In genomic region chr13:69769637-69770036, GRCh38 we compare ENCODE assay signal across 22 cellular contexts.
"Had no signal": no experiment of that assay in that cellular context is flagged by ENCODE, and none has a peak within 500 bp of the region (broad histone marks: within the 10 kb centered on the region; RNA-seq: fewer than 3 reads in every experiment).

No MANE protein-coding gene starts in this region.

- H3K27ac ChIP-seq: left ventricle myocardium inferior, pancreas, prostate gland, skin epidermis, testis, transverse colon, VCaP had no signal

- H3K9me3 ChIP-seq: pancreas, prostate gland, testis had no signal

- H3K36me3 ChIP-seq: left ventricle myocardium inferior, pancreas, prostate gland, transverse colon had no signal

- H3K27me3 ChIP-seq: pancreas, testis, transverse colon had no signal

- H3K4me1 ChIP-seq: left ventricle myocardium inferior, pancreas, prostate gland, testis, transverse colon had no signal

- DNase-seq: activated CD4-positive, alpha-beta T cell treated with anti-CD3 and anti-CD28 coated beads for 4 hours; activated CD4-positive, alpha-beta T cell treated with anti-CD3 and anti-CD28 coated beads, Interleukin-2, amount 50 U/mL, for 4 hours; activated naive CD4-positive, alpha-beta T cell; activated T-cell treated with anti-CD3 and anti-CD28 coated beads for 4 hours; activated T-cell treated with anti-CD3 and anti-CD28 coated beads, Interleukin-2, amount 50 U/mL, for 72 hours; anterior cingulate cortex; endodermal cell; foreskin fibroblast; left ventricle myocardium inferior; naive B cell; nephron progenitor cell; nucleus accumbens; retina; stimulated activated CD4-positive, alpha-beta T cell treated with anti-CD3 and anti-CD28 coated beads, Interleukin-12 subunit alpha, Interleukin-12 subunit beta, amount 100 ng/mL, for 4 hours; stimulated activated CD4-positive, alpha-beta T cell treated with anti-CD3 and anti-CD28 coated beads, Interleukin-4, amount 100 ng/mL, for 1 hour; stimulated activated naive CD8-positive, alpha-beta T cell treated with anti-CD3 and anti-CD28 coated beads, Interleukin-15, Interleukin-2, amounts not matched to agents 100 U/mL and 50 U/mL, for 24 hours; testis; transverse colon had no signal

- H3K4me3 ChIP-seq: left ventricle myocardium inferior, pancreas, prostate gland, skin epidermis, testis, transverse colon had no signal
